24 cellular contexts compared by ENCODE assay signal in genomic region chr1:205620269-205620668, GRCh38. TPM values are rescaled to one million over a fixed set of nuclear protein-coding genes. Genes with fewer than 3 reads are reported as not detected.
DNase-seq lines count a peak whose midpoint lies in the region; ATAC-seq and TF ChIP-seq lines count a peak whose summit lies in the region.
"Had no signal": no experiment of that assay in that cellular context is flagged by ENCODE, and none has a peak within 500 bp of the region (broad histone marks: within the 10 kb centered on the region; RNA-seq: fewer than 3 reads in every experiment).

No MANE protein-coding gene starts in this region.

- H3K79me1 ChIP-seq in H9 (ENCODE audit: insufficient read depth, low read depth, low read length, poor library complexity, severe bottlenecking), result peaks cover 6% of the 10 kb centered on the region

- H3T11ph ChIP-seq in H9 (ENCODE audit: low read length), result no peak overlapping the region

- H2BK20ac ChIP-seq in H9 (ENCODE audit: low read depth, low read length, poor library complexity, severe bottlenecking), result no peak overlapping the region

- peaks cover 54% of the 10 kb centered on the region for H3K36me3 Mint-ChIP-seq in activated CD8-positive, alpha-beta memory T cell treated with anti-CD3 and anti-CD28 coated beads, Interleukin-2, amount 10 ng/mL, durations not matched to agents 7 days and 5 days
- H3K36me3 Mint-ChIP-seq in H9 (ENCODE audit: insufficient read depth in 1 of 3, low read depth in 3 of 3) (peaks cover 32 to 74% (median 71%) of the 10 kb centered on the region in 3 experiments; a peak in 6 of 7 replicates), nephron progenitor cell (ENCODE audit: low read depth) (peaks cover 66% of the 10 kb centered on the region)
- peaks cover 55% of the 10 kb centered on the region for H3K36me3 Mint-ChIP-seq in activated T-helper 2 cell treated with anti-CD3 and anti-CD28 coated beads, Interferon-gamma antibody, Interleukin-2, Interleukin-4, amounts not matched to agents 10 μg/mL and 5 μg/mL and 100 μg/mL, durations not matched to agents 14 hours and 24 hours and 36 hours (ENCODE audit: low read depth)

- no peak overlapping the region for H3K4me2 ChIP-seq in H9 (ENCODE audit: insufficient read depth, insufficient read length, low read length)

- H4K91ac ChIP-seq in H9 (ENCODE audit: insufficient read length, low read depth, low read length), result no peak overlapping the region

- no peaks in the 10 kb centered on the region for H3K4me1 ChIP-seq in H9 (ENCODE audit: insufficient read depth, low read length)
- H3K4me1 ChIP-seq: BE2C, Peyer's patch had no signal

- H2BK120ac ChIP-seq in H9 (ENCODE audit: low read depth, low read length, poor library complexity, severe bottlenecking), result no peak overlapping the region

- no peak overlapping the region for H4K5ac ChIP-seq in H9 (ENCODE audit: insufficient read length, low read depth, low read length)

- no peak overlapping the region for H3K27ac ChIP-seq in H9 (ENCODE audit: insufficient read length, low read depth, low read length)
- H3K27ac ChIP-seq: Peyer's patch, sigmoid colon, tibial nerve had no signal

- no peaks in the 10 kb centered on the region for H3K9me3 ChIP-seq in H9 (ENCODE audit: control insufficient read depth, low read depth, low read length)
- H3K9me3 ChIP-seq: BE2C, Peyer's patch, sigmoid colon, tibial nerve had no signal

- no peak overlapping the region for H2AK5ac ChIP-seq in H9 (ENCODE audit: insufficient read length, low read length)

- H3K14ac ChIP-seq in H9 (ENCODE audit: insufficient read depth, low read length), result no peak overlapping the region

- H3K4ac ChIP-seq in H9 (ENCODE audit: low read depth, low read length), result no peak overlapping the region

- H4K8ac ChIP-seq in H9 (replicated peaks; ENCODE audit: insufficient read length, low read depth, low read length), result no peak overlapping the region

- H4K20me1 ChIP-seq in H9 (ENCODE audit: control insufficient read depth, insufficient read depth, insufficient read length), result no peaks in the 10 kb centered on the region

- H2AFZ ChIP-seq in H9 (ENCODE audit: low read length), result no peak overlapping the region

- H3K27me3 ChIP-seq in H9 (ENCODE audit: insufficient read depth, low read length), result no peaks in the 10 kb centered on the region
- H3K27me3 ChIP-seq: BE2C, Peyer's patch, sigmoid colon, tibial nerve had no signal

- H3K27ac Mint-ChIP-seq in activated CD8-positive, alpha-beta memory T cell treated with anti-CD3 and anti-CD28 coated beads, Interleukin-2, amount 10 ng/mL, durations not matched to agents 7 days and 5 days, result peak overlapping the region; percentile 4
- H3K27ac Mint-ChIP-seq in H9 (peak overlapping the region in 2 of 3 experiments; percentile 15 to 35; a peak in 2 of 7 replicates), nephron progenitor cell (peak overlapping the region; percentile 44)
- peak overlapping the region; percentile 3 for H3K27ac Mint-ChIP-seq in activated T-helper 2 cell treated with anti-CD3 and anti-CD28 coated beads, Interferon-gamma antibody, Interleukin-2, Interleukin-4, amounts not matched to agents 10 μg/mL and 5 μg/mL and 100 μg/mL, durations not matched to agents 14 hours and 24 hours and 36 hours
- H3K27ac Mint-ChIP-seq: activated naive CD8-positive, alpha-beta T cell treated with anti-CD3 and anti-CD28 coated beads, Interleukin-2, amount 10 ng/mL, durations not matched to agents 7 days and 5 days; activated T-helper 1 cell treated with anti-CD3 and anti-CD28 coated beads, Interleukin-12 subunit alpha, Interleukin-12 subunit beta, Interleukin-2, Interleukin-4 antibody, amounts not matched to agents 30 ng/mL and 10 ng/mL and 1 ng/mL, durations not matched to agents 14 hours and 24 hours and 36 hours had no signal

- intact Hi-C loops in activated T-helper 2 cell treated with anti-CD3 and anti-CD28 coated beads, Interferon-gamma antibody, Interleukin-2, Interleukin-4, amounts not matched to agents 10 μg/mL and 5 μg/mL and 100 μg/mL, durations not matched to agents 14 hours and 24 hours and 36 hours (cut with micrococcal nuclease), result no loop called here

- no peaks in the 10 kb centered on the region for H3K27me3 Mint-ChIP-seq in activated CD8-positive, alpha-beta memory T cell treated with anti-CD3 and anti-CD28 coated beads, Interleukin-2, amount 10 ng/mL, durations not matched to agents 7 days and 5 days
- no peaks in the 10 kb centered on the region for H3K27me3 Mint-ChIP-seq in H9 (ENCODE audit: low read depth)
- no peaks in the 10 kb centered on the region for H3K27me3 Mint-ChIP-seq in activated T-helper 2 cell treated with anti-CD3 and anti-CD28 coated beads, Interferon-gamma antibody, Interleukin-2, Interleukin-4, amounts not matched to agents 10 μg/mL and 5 μg/mL and 100 μg/mL, durations not matched to agents 14 hours and 24 hours and 36 hours (ENCODE audit: low read depth)
- H3K27me3 Mint-ChIP-seq in nephron progenitor cell (ENCODE audit: low read depth, poor library complexity), result no peaks in the 10 kb centered on the region
- H3K27me3 Mint-ChIP-seq: activated naive CD8-positive, alpha-beta T cell treated with anti-CD3 and anti-CD28 coated beads, Interleukin-2, amount 10 ng/mL, durations not matched to agents 7 days and 5 days; stimulated activated naive CD8-positive, alpha-beta T cell treated with anti-CD3 and anti-CD28 coated beads, Interleukin-15, amount 100 ng/mL, for 72 hours had no signal

- no peak for DNase-seq in activated CD8-positive, alpha-beta memory T cell treated with anti-CD3 and anti-CD28 coated beads, Interleukin-2, amount 10 ng/mL, durations not matched to agents 7 days and 5 days
- no peak for DNase-seq in activated CD8-positive, alpha-beta memory T cell treated with anti-CD3 and anti-CD28 coated beads, Interleukin-2, amount 50 U/mL, for 48 hours
- DNase-seq in H9, result no peak
- no peak for DNase-seq in activated T-helper 2 cell treated with anti-CD3 and anti-CD28 coated beads, Interferon-gamma antibody, Interleukin-2, Interleukin-4, amounts not matched to agents 10 μg/mL and 5 μg/mL and 100 μg/mL, durations not matched to agents 14 hours and 24 hours and 36 hours (ENCODE audit: low spot score)
- DNase-seq in nephron progenitor cell, result no peak
- no peak for DNase-seq in SKM-1 (lab: John Stamatoyannopoulos, UW; ENCODE audit: unreplicated experiment)
- DNase-seq: activated CD8-positive, alpha-beta memory T cell treated with anti-CD3 and anti-CD28 coated beads for 24 hours; activated naive CD8-positive, alpha-beta T cell treated with anti-CD3 and anti-CD28 coated beads, Interleukin-2, amount 10 ng/mL, durations not matched to agents 7 days and 5 days; BE2C; H7; head of caudate nucleus; kidney glomerular epithelial cell; NCI-H1417 treated with DMSO at 0.1 percent for 48 hours; NCI-H2107; NCI-H446; Peyer's patch; SIG-M5; sigmoid colon; stimulated activated naive CD8-positive, alpha-beta T cell treated with anti-CD3 and anti-CD28 coated beads, Interleukin-15, amount 100 ng/mL, for 72 hours had no signal

- no peak overlapping the region for H3K4me3 Mint-ChIP-seq in activated CD8-positive, alpha-beta memory T cell treated with anti-CD3 and anti-CD28 coated beads, Interleukin-2, amount 10 ng/mL, durations not matched to agents 7 days and 5 days
- H3K4me3 Mint-ChIP-seq in H9, result no peak overlapping the region
- no peak overlapping the region for H3K4me3 Mint-ChIP-seq in activated T-helper 2 cell treated with anti-CD3 and anti-CD28 coated beads, Interferon-gamma antibody, Interleukin-2, Interleukin-4, amounts not matched to agents 10 μg/mL and 5 μg/mL and 100 μg/mL, durations not matched to agents 14 hours and 24 hours and 36 hours (ENCODE audit: low read depth)
- no peak overlapping the region for H3K4me3 Mint-ChIP-seq in nephron progenitor cell
- H3K4me3 Mint-ChIP-seq: activated naive CD8-positive, alpha-beta T cell treated with anti-CD3 and anti-CD28 coated beads, Interleukin-2, amount 10 ng/mL, durations not matched to agents 7 days and 5 days; activated T-helper 1 cell treated with anti-CD3 and anti-CD28 coated beads, Interleukin-12 subunit alpha, Interleukin-12 subunit beta, Interleukin-2, Interleukin-4 antibody, amounts not matched to agents 30 ng/mL and 10 ng/mL and 1 ng/mL, durations not matched to agents 14 hours and 24 hours and 36 hours; stimulated activated naive CD8-positive, alpha-beta T cell treated with anti-CD3 and anti-CD28 coated beads, Interleukin-15, amount 100 ng/mL, for 72 hours had no signal

- TF ChIP-seq CTCF in H9 (conservative IDR thresholded peaks at IDR 0.05) (no peak), nephron progenitor cell (IDR thresholded peaks at IDR 0.05) (no peak)

- H3K79me2 ChIP-seq in H9 (ENCODE audit: insufficient read depth, low read length), result peaks cover 2% of the 10 kb centered on the region; the same call in 1 of the 2 replicates

- no peak overlapping the region for H2BK12ac ChIP-seq in H9 (ENCODE audit: insufficient read length, low read depth, low read length)

- no peak overlapping the region for H2BK5ac ChIP-seq in H9 (ENCODE audit: insufficient read length, low read length)

- H2BK15ac ChIP-seq in H9 (ENCODE audit: low read depth, low read length), result no peak overlapping the region

- no peaks in the 10 kb centered on the region for H3K9me3 Mint-ChIP-seq in activated CD8-positive, alpha-beta memory T cell treated with anti-CD3 and anti-CD28 coated beads, Interleukin-2, amount 10 ng/mL, durations not matched to agents 7 days and 5 days (ENCODE audit: low read depth)
- H3K9me3 Mint-ChIP-seq in H9 (no peaks in the 10 kb centered on the region), nephron progenitor cell (no peaks in the 10 kb centered on the region)
- H3K9me3 Mint-ChIP-seq in activated T-helper 2 cell treated with anti-CD3 and anti-CD28 coated beads, Interferon-gamma antibody, Interleukin-2, Interleukin-4, amounts not matched to agents 10 μg/mL and 5 μg/mL and 100 μg/mL, durations not matched to agents 14 hours and 24 hours and 36 hours, result no peaks in the 10 kb centered on the region
- H3K9me3 Mint-ChIP-seq: activated naive CD8-positive, alpha-beta T cell treated with anti-CD3 and anti-CD28 coated beads, Interleukin-2, amount 10 ng/mL, durations not matched to agents 7 days and 5 days; activated T-helper 1 cell treated with anti-CD3 and anti-CD28 coated beads, Interleukin-12 subunit alpha, Interleukin-12 subunit beta, Interleukin-2, Interleukin-4 antibody, amounts not matched to agents 30 ng/mL and 10 ng/mL and 1 ng/mL, durations not matched to agents 14 hours and 24 hours and 36 hours; stimulated activated naive CD8-positive, alpha-beta T cell treated with anti-CD3 and anti-CD28 coated beads, Interleukin-15, amount 100 ng/mL, for 72 hours had no signal

- ATAC-seq in activated CD8-positive, alpha-beta memory T cell treated with anti-CD3 and anti-CD28 coated beads, Interleukin-2, amount 10 ng/mL, durations not matched to agents 7 days and 5 days, result no peak
- ATAC-seq in HG03280 (IDR thresholded peaks at IDR 0.05; ENCODE audit: unreplicated experiment) (no peak), HG02588 (IDR thresholded peaks at IDR 0.05; ENCODE audit: unreplicated experiment) (no peak)
- ATAC-seq: activated CD4-positive, CD25-positive, alpha-beta regulatory T cell treated with anti-CD3 and anti-CD28 coated beads, Interleukin-2, amount 50 U/mL, for 24 hours; stimulated activated naive CD8-positive, alpha-beta T cell treated with anti-CD3 and anti-CD28 coated beads, Interleukin-15, amount 100 ng/mL, for 72 hours had no signal

- WGBS in H9 (ENCODE audit: extremely low coverage, insufficient read length, low lambda C conversion rate), result no CpG with 5 or more reads among the region's 6 CpGs

- H3K23me2 ChIP-seq in H9 (ENCODE audit: insufficient read length, low read depth, low read length, poor library complexity, severe bottlenecking), result no peaks in the 10 kb centered on the region

- CTCF ChIA-PET in activated CD8-positive, alpha-beta memory T cell treated with anti-CD3 and anti-CD28 coated beads, Interleukin-2, amount 10 ng/mL, durations not matched to agents 7 days and 5 days (lab: Charles Lee), result interaction anchor here (1.2 to 2.1 kb wide), 3 partner anchors 12 to 37 kb away, joined by 3 to 7 read pairs (median 5); partner anchors contain the start of gene ELK4

- no peak overlapping the region for H3K9ac ChIP-seq in H9 (ENCODE audit: extremely low read depth, insufficient read length, low read length)

- H3K18ac ChIP-seq in H9 (ENCODE audit: insufficient read length, low read depth, low read length), result no peak overlapping the region

- H3K23ac ChIP-seq in H9 (ENCODE audit: insufficient read length, low read depth, low read length), result no peak overlapping the region

- peaks cover 20% of the 10 kb centered on the region for H3K4me1 Mint-ChIP-seq in activated CD8-positive, alpha-beta memory T cell treated with anti-CD3 and anti-CD28 coated beads, Interleukin-2, amount 10 ng/mL, durations not matched to agents 7 days and 5 days
- H3K4me1 Mint-ChIP-seq in H9 (0 out of 4 replicates have a peak, but pooled peaks cover 0 to 4% of the 10 kb centered on the region in 2 experiments), nephron progenitor cell (no peaks in the 10 kb centered on the region)
- H3K4me1 Mint-ChIP-seq in activated T-helper 2 cell treated with anti-CD3 and anti-CD28 coated beads, Interferon-gamma antibody, Interleukin-2, Interleukin-4, amounts not matched to agents 10 μg/mL and 5 μg/mL and 100 μg/mL, durations not matched to agents 14 hours and 24 hours and 36 hours (ENCODE audit: low read depth), result peaks cover 18% of the 10 kb centered on the region

- H3K56ac ChIP-seq in H9 (ENCODE audit: insufficient read length, low read depth, low read length), result no peak overlapping the region

RNA-seq across cellular contexts. Expression of gene ELK4, which starts 11.5 kb away (rescaled TPM):
- total RNA-seq in activated CD8-positive, alpha-beta memory T cell treated with anti-CD3 and anti-CD28 coated beads, Interleukin-2, amount 10 ng/mL, durations not matched to agents 7 days and 5 days, result 10 to 100 TPM; 70.9 to 79.7 TPM
- 28.7 and 31.2 TPM in 2 replicates for total RNA-seq in H9 (2021)
- total RNA-seq in activated T-helper 2 cell treated with anti-CD3 and anti-CD28 coated beads, Interferon-gamma antibody, Interleukin-2, Interleukin-4, amounts not matched to agents 10 μg/mL and 5 μg/mL and 100 μg/mL, durations not matched to agents 14 hours and 24 hours and 36 hours, result 68.8 and 80.3 TPM in 2 replicates
